ENCODE assay signal across 8 cellular contexts in the genomic region with DNA sequence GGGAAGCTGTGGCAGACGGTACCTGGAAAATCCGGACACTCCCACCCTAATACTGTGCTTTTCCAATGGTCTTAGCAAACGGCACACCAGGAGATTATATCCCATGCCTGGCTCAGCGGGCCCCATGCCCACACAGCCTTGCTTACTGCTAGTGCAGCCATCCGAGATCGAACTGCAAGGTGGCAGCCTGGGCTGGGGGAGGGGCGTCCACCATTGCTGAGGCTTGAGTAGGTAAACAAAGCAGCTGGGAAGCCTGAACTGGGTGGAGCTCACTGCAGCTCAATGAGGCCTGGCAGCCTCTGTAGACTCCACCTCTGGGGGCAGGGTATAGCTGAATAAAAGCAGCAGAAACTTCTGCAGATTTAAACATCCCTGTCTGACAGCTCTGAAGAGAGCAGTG.
A peak's percentile ranks its signal among the peaks of the same experiment; 100 is the strongest.
DNase-seq lines count a peak whose midpoint lies in the region; ATAC-seq and TF ChIP-seq lines count a peak whose summit lies in the region.
"Not testable (repeated sequence)": the region's sequence is repeated elsewhere in the genome, so short reads cannot be mapped to it uniquely, and the experiment has no call there.

No MANE protein-coding gene starts in this region.

- not testable (repeated sequence) for TF ChIP-seq CTCF in BE2C (IDR thresholded peaks at IDR 0.05; ENCODE audit: low read depth, low read length); RWPE2 (IDR thresholded peaks at IDR 0.05; ENCODE audit: poor library complexity, severe bottlenecking); colonic mucosa (IDR thresholded peaks at IDR 0.05); heart right ventricle (IDR thresholded peaks at IDR 0.05); osteocyte (IDR thresholded peaks at IDR 0.05)

- DNase-seq in BE2C (peak; percentile 4), RWPE2 (ENCODE audit: low spot score) (peak; percentile 7), colonic mucosa (peak; percentile 2), heart right ventricle (peak; percentile 0 to 1), left lobe of liver (ENCODE audit: low spot score) (peak; percentile 28), osteocyte (ENCODE audit: extremely low spot score, unreplicated experiment) (peak; percentile 76)
- DNase-seq in activated T-cell treated with anti-CD3 and anti-CD28 coated beads, Interleukin-2, amount 50 U/mL, for 4 hours, result peak; percentile 0
- peak; percentile 0 for DNase-seq in stimulated activated naive B cell treated with anti-CD40 and anti-IgM and Interleukin-4, amounts not matched to agents 10 μg/mL and 1 μg/mL and 100 μg/mL, for 72 hours

- intact Hi-C loops in colonic mucosa (cut with DNase I); heart right ventricle (cut with DNase I): not testable (repeated sequence)

- H3K4me1 ChIP-seq in BE2C; RWPE2 (ENCODE audit: insufficient read depth, poor library complexity, severe bottlenecking); colonic mucosa; heart right ventricle: not testable (repeated sequence)

- H3K9ac ChIP-seq in colonic mucosa (ENCODE audit: low read depth in 2 of 2, low read length in 2 of 2), result not testable (repeated sequence)

- H3K36me3 ChIP-seq in BE2C; RWPE2 (ENCODE audit: low read depth); colonic mucosa; heart right ventricle: not testable (repeated sequence)

- ATAC-seq in RWPE2 (ENCODE audit: low read depth); activated T-cell treated with anti-CD3 and anti-CD28 coated beads, Interleukin-2, amount 50 U/mL, for 4 hours; heart right ventricle; left lobe of liver; stimulated activated naive B cell treated with anti-CD40 and anti-IgM and Interleukin-4, amounts not matched to agents 10 μg/mL and 1 μg/mL and 100 μg/mL, for 72 hours (replicated peaks): not testable (repeated sequence)

- H3K27ac Mint-ChIP-seq in osteocyte (ENCODE audit: unreplicated experiment); stimulated activated naive B cell treated with anti-CD40 and anti-IgM and Interleukin-4, amounts not matched to agents 10 μg/mL and 1 μg/mL and 100 μg/mL, for 72 hours: not testable (repeated sequence)

- not testable (repeated sequence) for H3K4me1 Mint-ChIP-seq in activated T-cell treated with anti-CD3 and anti-CD28 coated beads, Interleukin-2, amount 50 U/mL, for 4 hours (ENCODE audit: low read depth); osteocyte (ENCODE audit: unreplicated experiment); stimulated activated naive B cell treated with anti-CD40 and anti-IgM and Interleukin-4, amounts not matched to agents 10 μg/mL and 1 μg/mL and 100 μg/mL, for 72 hours

- not testable (repeated sequence) for H3K36me3 Mint-ChIP-seq in activated T-cell treated with anti-CD3 and anti-CD28 coated beads, Interleukin-2, amount 50 U/mL, for 4 hours (ENCODE audit: insufficient read depth); osteocyte (ENCODE audit: unreplicated experiment); stimulated activated naive B cell treated with anti-CD40 and anti-IgM and Interleukin-4, amounts not matched to agents 10 μg/mL and 1 μg/mL and 100 μg/mL, for 72 hours

- H3K27me3 Mint-ChIP-seq in activated T-cell treated with anti-CD3 and anti-CD28 coated beads, Interleukin-2, amount 50 U/mL, for 4 hours (ENCODE audit: low read depth); osteocyte (ENCODE audit: unreplicated experiment); stimulated activated naive B cell treated with anti-CD40 and anti-IgM and Interleukin-4, amounts not matched to agents 10 μg/mL and 1 μg/mL and 100 μg/mL, for 72 hours: not testable (repeated sequence)

- 64% methylated on average over 3 to 4 of the region's 7 CpGs for WGBS in heart right ventricle, 2 donors

- H3K9me3 Mint-ChIP-seq in activated T-cell treated with anti-CD3 and anti-CD28 coated beads, Interleukin-2, amount 50 U/mL, for 4 hours; osteocyte (ENCODE audit: unreplicated experiment); stimulated activated naive B cell treated with anti-CD40 and anti-IgM and Interleukin-4, amounts not matched to agents 10 μg/mL and 1 μg/mL and 100 μg/mL, for 72 hours: not testable (repeated sequence)

- H3K4me3 ChIP-seq in BE2C (ENCODE audit: low read depth, low read length); RWPE2 (ENCODE audit: severe bottlenecking); colonic mucosa; heart right ventricle: not testable (repeated sequence)

- not testable (repeated sequence) for H3K27ac ChIP-seq in RWPE2 (ENCODE audit: poor library complexity, severe bottlenecking); colonic mucosa; heart right ventricle

- not testable (repeated sequence) for H3K27me3 ChIP-seq in BE2C; RWPE2 (ENCODE audit: insufficient read depth, poor library complexity, severe bottlenecking); colonic mucosa; heart right ventricle

- H3K4me3 Mint-ChIP-seq in activated T-cell treated with anti-CD3 and anti-CD28 coated beads, Interleukin-2, amount 50 U/mL, for 4 hours; osteocyte (ENCODE audit: unreplicated experiment); stimulated activated naive B cell treated with anti-CD40 and anti-IgM and Interleukin-4, amounts not matched to agents 10 μg/mL and 1 μg/mL and 100 μg/mL, for 72 hours: not testable (repeated sequence)

- H3K9me3 ChIP-seq in BE2C; RWPE2 (ENCODE audit: severe bottlenecking); colonic mucosa; heart right ventricle: not testable (repeated sequence)

Comparison
In these comparisons a context has a peak if more than half of its experiments do, and no peak if none do; other contexts are left out.
1. DNase-seq: peak in every context shown above with its lines; median percentile 76 in osteocyte; 28 in left lobe of liver; 7 in RWPE2; 4 in BE2C; 2 in colonic mucosa; 0 in heart right ventricle; 0 in activated T-cell treated with anti-CD3 and anti-CD28 coated beads, Interleukin-2, amount 50 U/mL, for 4 hours; 0 in stimulated activated naive B cell treated with anti-CD40 and anti-IgM and Interleukin-4, amounts not matched to agents 10 μg/mL and 1 μg/mL and 100 μg/mL, for 72 hours.